ENCODE assay signal across 23 cellular contexts in the genomic region with DNA sequence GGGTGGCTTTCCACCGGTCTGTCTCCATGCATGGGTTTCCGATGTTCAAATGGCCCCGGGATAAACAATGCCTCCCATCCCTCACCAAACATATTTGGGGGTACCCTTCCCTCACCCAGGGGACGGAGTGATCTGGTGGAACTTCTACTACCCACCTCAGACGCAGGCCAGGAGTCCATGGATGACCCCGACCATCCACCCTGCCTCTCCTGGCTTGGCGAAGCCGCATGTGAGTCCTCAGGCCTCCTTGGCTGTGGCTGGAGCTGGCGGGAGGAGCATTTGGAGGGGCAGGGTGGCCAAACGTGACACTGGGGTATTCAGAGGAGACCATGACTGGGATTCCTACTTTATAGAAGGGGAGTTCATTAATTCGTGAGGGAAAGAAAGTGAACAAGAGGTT. TPM values are rescaled to one million over a fixed set of nuclear protein-coding genes. Genes with fewer than 3 reads are reported as not detected.
"Had no signal": no experiment of that assay in that cellular context is flagged by ENCODE, and none has a peak within 500 bp of the region (broad histone marks: within the 10 kb centered on the region; RNA-seq: fewer than 3 reads in every experiment).

No MANE protein-coding gene starts in this region.

- H3K4me1 ChIP-seq: adrenal gland, foreskin keratinocyte, right lobe of liver had no signal

- H3K9me3 Mint-ChIP-seq: effector memory CD8-positive, alpha-beta T cell; neural crest cell had no signal

- H3K9me3 ChIP-seq: adrenal gland, left ventricle myocardium inferior, right lobe of liver had no signal

- ATAC-seq: activated naive CD4-positive, alpha-beta T cell treated with anti-CD3 and anti-CD28 coated beads, Interleukin-2, amount 50 U/mL, for 72 hours; activated T-cell treated with anti-CD3 and anti-CD28 coated beads, Interleukin-2, amount 50 U/mL, for 72 hours; effector memory CD8-positive, alpha-beta T cell; foreskin keratinocyte; right lobe of liver; stimulated activated naive B cell treated with anti-CD40 and anti-IgM and Interleukin-4, amounts not matched to agents 10 μg/mL and 1 μg/mL and 100 μg/mL, for 72 hours had no signal

- H3K27me3 ChIP-seq: adrenal gland, foreskin keratinocyte, right lobe of liver had no signal

- H3K4me1 Mint-ChIP-seq: naive B cell; neural crest cell; stimulated activated naive B cell treated with anti-CD40 and anti-IgM and Interleukin-4, amounts not matched to agents 10 μg/mL and 1 μg/mL and 100 μg/mL, for 72 hours had no signal

- H3K36me3 ChIP-seq: adrenal gland, left ventricle myocardium inferior, right lobe of liver had no signal

- H3K27me3 Mint-ChIP-seq: stimulated activated naive B cell treated with anti-CD40 and anti-IgM and Interleukin-4, amounts not matched to agents 10 μg/mL and 1 μg/mL and 100 μg/mL, for 72 hours had no signal

- H3K4me2 ChIP-seq: smooth muscle cell had no signal

- H3K4me3 Mint-ChIP-seq: activated T-cell treated with anti-CD3 and anti-CD28 coated beads, Interleukin-2, amount 50 U/mL, for 72 hours; effector memory CD8-positive, alpha-beta T cell; naive B cell; neural crest cell; stimulated activated naive B cell treated with anti-CD40 and anti-IgM and Interleukin-4, amounts not matched to agents 10 μg/mL and 1 μg/mL and 100 μg/mL, for 72 hours had no signal

- H3K4me3 ChIP-seq: adrenal gland, left ventricle myocardium inferior, right lobe of liver, SK-N-MC, smooth muscle cell had no signal

- FAIRE-seq: astrocyte, bronchial epithelial cell had no signal

- DNase-seq: activated CD4-positive, alpha-beta T cell treated with anti-CD3 and anti-CD28 coated beads for 4 hours; activated gamma-delta T cell; activated T-cell treated with anti-CD3 and anti-CD28 coated beads, Interleukin-2, amount 50 U/mL, for 72 hours; dermis blood vessel endothelial cell; effector memory CD8-positive, alpha-beta T cell; foreskin keratinocyte; hypothalamus; left ventricle myocardium inferior; naive B cell; right lobe of liver; stimulated activated naive B cell treated with anti-CD40 and anti-IgM and Interleukin-4, amounts not matched to agents 10 μg/mL and 1 μg/mL and 100 μg/mL, for 72 hours had no signal

- H3K27ac ChIP-seq: adrenal gland, foreskin keratinocyte, left ventricle myocardium inferior, right lobe of liver, SK-N-MC had no signal

- H3K36me3 Mint-ChIP-seq: naive B cell had no signal

- H3K27ac Mint-ChIP-seq: activated naive CD4-positive, alpha-beta T cell treated with anti-CD3 and anti-CD28 coated beads, Interleukin-2, amount 50 U/mL, for 72 hours; activated T-cell treated with anti-CD3 and anti-CD28 coated beads, Interleukin-2, amount 50 U/mL, for 72 hours; stimulated activated naive B cell treated with anti-CD40 and anti-IgM and Interleukin-4, amounts not matched to agents 10 μg/mL and 1 μg/mL and 100 μg/mL, for 72 hours had no signal

RNA-seq across cellular contexts. Expression of a gene that starts 45.9 kb away (rescaled TPM):
- total RNA-seq: activated naive CD4-positive, alpha-beta T cell treated with anti-CD3 and anti-CD28 coated beads, Interleukin-2, amount 50 U/mL, for 72 hours; astrocyte; bronchial epithelial cell; cerebellum; dermis blood vessel endothelial cell; foreskin keratinocyte; kidney epithelial cell; mononuclear cell; neural crest cell; pulmonary artery endothelial cell; smooth muscle cell; T-helper 2 cell treated with Interferon-gamma antibody and Interleukin-4, amounts not matched to agents 100 ng/mL and 5 ng/mL, for 36 hours had no signal
- polyA plus RNA-seq: foreskin keratinocyte, smooth muscle cell had no signal
